In the genomic region with DNA sequence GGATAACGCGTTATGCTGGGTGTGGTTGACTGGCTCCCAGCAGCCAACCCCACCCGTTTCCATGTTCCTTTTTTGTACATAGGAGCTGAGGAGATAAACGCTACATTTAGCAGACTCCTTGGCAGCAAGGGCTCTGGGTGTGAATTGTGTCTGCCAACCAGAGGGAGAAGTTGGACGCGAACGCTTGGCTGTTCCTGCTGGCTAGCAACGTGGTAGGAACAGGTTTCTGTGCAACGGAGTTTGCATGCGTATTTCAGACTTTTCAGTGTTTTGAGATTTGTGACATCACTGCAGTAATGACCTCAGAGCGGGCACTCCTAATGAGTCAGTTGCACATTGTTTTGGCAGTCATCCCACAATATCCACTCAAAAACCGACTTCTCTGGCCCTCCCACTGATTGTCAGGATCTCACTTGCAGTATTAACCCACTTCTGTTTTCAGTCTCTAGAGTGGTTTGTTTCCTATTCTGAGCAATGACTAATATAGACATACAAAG, we compare ENCODE assay signal across 9 cellular contexts.
DNase-seq lines count a peak whose midpoint lies in the region; ATAC-seq, FAIRE-seq and TF ChIP-seq lines count a peak whose summit lies in the region.
"Had no signal": no experiment of that assay in that cellular context is flagged by ENCODE, and none has a peak within 500 bp of the region (broad histone marks: within the 10 kb centered on the region; RNA-seq: fewer than 3 reads in every experiment).

No MANE protein-coding gene starts in this region.

- H3K9me3 Mint-ChIP-seq in activated T-cell treated with anti-CD3 and anti-CD28 coated beads, Interleukin-2, amount 50 U/mL, for 72 hours: no peaks in the 10 kb centered on the region
- H3K9me3 Mint-ChIP-seq in activated T-cell treated with anti-CD3 and anti-CD28 coated beads, Interleukin-2, amount 50 U/mL, for 24 hours: no peaks in the 10 kb centered on the region
- H3K9me3 Mint-ChIP-seq in nephron progenitor cell: peaks cover 10% of the 10 kb centered on the region
- H3K9me3 Mint-ChIP-seq: CD4-positive, CD25-positive, alpha-beta regulatory T cell had no signal

- no peak for FAIRE-seq in urothelium cell line (lab: Jason Lieb, UNC)

- peak; percentile 52 to 85 for ATAC-seq in activated T-cell treated with anti-CD3 and anti-CD28 coated beads, Interleukin-2, amount 50 U/mL, for 72 hours (replicated peaks in 1 of 2)
- peak; percentile 89 for ATAC-seq in HG03025 (IDR thresholded peaks at IDR 0.05; ENCODE audit: low FRiP score, unreplicated experiment)

- no peak overlapping the region for H3K4me3 Mint-ChIP-seq in activated T-cell treated with anti-CD3 and anti-CD28 coated beads, Interleukin-2, amount 50 U/mL, for 72 hours
- no peak overlapping the region for H3K4me3 Mint-ChIP-seq in activated T-cell treated with anti-CD3 and anti-CD28 coated beads, Interleukin-2, amount 50 U/mL, for 24 hours
- H3K4me3 Mint-ChIP-seq in nephron progenitor cell: no peak overlapping the region
- H3K4me3 Mint-ChIP-seq: CD4-positive, CD25-positive, alpha-beta regulatory T cell had no signal

- H3K27ac Mint-ChIP-seq in activated T-cell treated with anti-CD3 and anti-CD28 coated beads, Interleukin-2, amount 50 U/mL, for 72 hours: no peak overlapping the region
- H3K27ac Mint-ChIP-seq in activated T-cell treated with anti-CD3 and anti-CD28 coated beads, Interleukin-2, amount 50 U/mL, for 24 hours: no peak overlapping the region
- H3K27ac Mint-ChIP-seq in nephron progenitor cell: no peak overlapping the region
- H3K27ac Mint-ChIP-seq: CD4-positive, CD25-positive, alpha-beta regulatory T cell had no signal

- no peaks in the 10 kb centered on the region for H3K36me3 Mint-ChIP-seq in activated T-cell treated with anti-CD3 and anti-CD28 coated beads, Interleukin-2, amount 50 U/mL, for 72 hours (ENCODE audit: insufficient read depth in 2 of 2)
- H3K36me3 Mint-ChIP-seq in activated T-cell treated with anti-CD3 and anti-CD28 coated beads, Interleukin-2, amount 50 U/mL, for 24 hours (ENCODE audit: low read depth): no peaks in the 10 kb centered on the region
- H3K36me3 Mint-ChIP-seq in nephron progenitor cell (ENCODE audit: low read depth): no peaks in the 10 kb centered on the region
- H3K36me3 Mint-ChIP-seq: CD4-positive, CD25-positive, alpha-beta regulatory T cell had no signal

- no peaks in the 10 kb centered on the region for H3K27me3 Mint-ChIP-seq in activated T-cell treated with anti-CD3 and anti-CD28 coated beads, Interleukin-2, amount 50 U/mL, for 72 hours (ENCODE audit: low read depth)
- peaks cover 4% of the 10 kb centered on the region for H3K27me3 Mint-ChIP-seq in activated T-cell treated with anti-CD3 and anti-CD28 coated beads, Interleukin-2, amount 50 U/mL, for 24 hours
- H3K27me3 Mint-ChIP-seq in nephron progenitor cell (ENCODE audit: low read depth, poor library complexity): no peaks in the 10 kb centered on the region
- H3K27me3 Mint-ChIP-seq: CD4-positive, CD25-positive, alpha-beta regulatory T cell had no signal

- no peaks in the 10 kb centered on the region for H3K4me1 Mint-ChIP-seq in activated T-cell treated with anti-CD3 and anti-CD28 coated beads, Interleukin-2, amount 50 U/mL, for 72 hours (ENCODE audit: low read depth)
- H3K4me1 Mint-ChIP-seq in activated T-cell treated with anti-CD3 and anti-CD28 coated beads, Interleukin-2, amount 50 U/mL, for 24 hours (ENCODE audit: low read depth): no peaks in the 10 kb centered on the region
- no peaks in the 10 kb centered on the region for H3K4me1 Mint-ChIP-seq in nephron progenitor cell

- DNase-seq in activated T-cell treated with anti-CD3 and anti-CD28 coated beads, Interleukin-2, amount 50 U/mL, for 72 hours: peak; percentile 5 to 36
- no peak for DNase-seq in activated T-cell treated with anti-CD3 and anti-CD28 coated beads, Interleukin-2, amount 50 U/mL, for 24 hours
- DNase-seq in SHP77 (lab: John Stamatoyannopoulos, UW): peak; percentile 50 to 56
- DNase-seq in medulla oblongata (ENCODE audit: extremely low spot score): peak; percentile 43
- no peak for DNase-seq in NAMALWA (ENCODE audit: low spot score)
- no peak for DNase-seq in nephron progenitor cell
- no peak for DNase-seq in urothelium cell line (ENCODE audit: low spot score)

- TF ChIP-seq CTCF in nephron progenitor cell (IDR thresholded peaks at IDR 0.05): no peak

Comparison
In these comparisons a context has a peak if more than half of its experiments do, and no peak if none do; other contexts are left out.
1. DNase-seq: peak in activated T-cell treated with anti-CD3 and anti-CD28 coated beads, Interleukin-2, amount 50 U/mL, for 72 hours (2 of 2), SHP77 (2 of 2) and medulla oblongata (single experiment); none in activated T-cell treated with anti-CD3 and anti-CD28 coated beads, Interleukin-2, amount 50 U/mL, for 24 hours (single experiment), NAMALWA (single experiment), nephron progenitor cell (single experiment) and urothelium cell line (single experiment).